1 cellular context compared by ENCODE assay signal in the genomic region with DNA sequence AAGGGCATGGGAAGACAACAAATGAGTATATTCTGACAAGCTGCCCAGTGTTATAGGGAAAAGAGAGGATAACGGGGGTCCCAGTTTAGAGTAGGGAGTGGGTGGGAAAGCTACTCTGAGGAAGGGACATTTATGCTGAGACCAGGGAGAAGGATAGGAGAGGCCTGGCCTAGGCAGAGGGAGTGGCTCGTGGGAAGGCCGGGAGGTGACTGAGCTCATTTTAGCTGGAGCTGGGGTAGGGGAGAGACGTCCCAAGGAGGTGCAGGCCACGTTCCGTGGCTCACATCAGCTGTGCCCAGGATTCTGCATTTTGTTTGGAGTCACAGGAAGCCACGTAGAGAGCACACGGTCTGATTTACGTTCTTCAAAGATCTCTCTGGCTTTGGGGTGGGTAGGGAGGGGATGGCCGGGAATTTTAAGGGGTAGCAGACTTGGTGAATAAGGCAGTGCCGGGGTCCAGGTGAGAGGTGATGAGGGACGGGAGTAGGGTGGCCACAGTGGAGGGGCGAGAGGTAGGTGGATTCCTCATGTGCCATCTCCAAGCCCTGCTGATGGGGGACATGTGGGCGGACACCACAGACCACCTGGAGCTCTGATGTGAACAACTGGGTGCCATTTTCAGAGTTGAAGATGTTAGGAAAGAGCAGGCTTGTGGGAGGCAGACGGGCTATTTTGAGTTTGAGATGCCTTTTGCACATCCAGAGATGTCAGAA.
TF ChIP-seq lines count a peak whose summit lies in the region.

No MANE protein-coding gene starts in this region.

TF ChIP-seq in H1, 55 proteins besides CTCF, POLR2A, EP300 and RAD21:
- TF ChIP-seq GTF2F1 (IDR thresholded peaks at IDR 0.05; ENCODE audit: borderline replicate concordance, low read depth, low read length) (no peak), HDAC6 (IDR thresholded peaks at IDR 0.05; ENCODE audit: low read depth, low read length) (no peak), BACH1 (IDR thresholded peaks at IDR 0.05; ENCODE audit: low read length) (no peak), TCF12 (IDR thresholded peaks at IDR 0.05; ENCODE audit: low read depth, low read length) (no peak), EGR1 (IDR thresholded peaks at IDR 0.05; ENCODE audit: borderline replicate concordance, low read depth, low read length) (no peak), CHD2 (IDR thresholded peaks at IDR 0.05; ENCODE audit: low read length) (no peak), GABPA (IDR thresholded peaks at IDR 0.05; ENCODE audit: borderline replicate concordance, insufficient read depth, low read length) (no peak), SP1 (IDR thresholded peaks at IDR 0.05; ENCODE audit: low read depth, low read length) (no peak), CBX5 (IDR thresholded peaks at IDR 0.05; ENCODE audit: low read depth, low read length) (no peak), RXRA (IDR thresholded peaks at IDR 0.05; ENCODE audit: insufficient read depth, low read depth, low read length) (no peak), POU5F1 (IDR thresholded peaks at IDR 0.05; ENCODE audit: low read depth, low read length) (no peak), EZH2 (IDR thresholded peaks at IDR 0.05; ENCODE audit: low read depth, low read length, severe bottlenecking) (no peak), KDM4A (IDR thresholded peaks at IDR 0.05; ENCODE audit: low read depth, low read length, severe bottlenecking) (no peak), KDM5A (IDR thresholded peaks at IDR 0.05; ENCODE audit: low read length) (no peak), SP2 (IDR thresholded peaks at IDR 0.05; ENCODE audit: low read length) (no peak), SIX5 (IDR thresholded peaks at IDR 0.05; ENCODE audit: low read depth, low read length) (no peak), PHF8 (conservative IDR thresholded peaks at IDR 0.05; ENCODE audit: low read depth, low read length) (no peak), TBP (IDR thresholded peaks at IDR 0.05; ENCODE audit: low read depth, low read length) (no peak)
- TF ChIP-seq, protein P1, sequence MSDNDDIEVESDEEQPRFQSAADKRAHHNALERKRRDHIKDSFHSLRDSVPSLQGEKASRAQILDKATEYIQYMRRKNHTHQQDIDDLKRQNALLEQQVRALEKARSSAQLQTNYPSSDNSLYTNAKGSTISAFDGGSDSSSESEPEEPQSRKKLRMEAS (IDR thresholded peaks at IDR 0.05): no peak
